Comparison of ENCODE assay signal across 8 cellular contexts in the genomic region with DNA sequence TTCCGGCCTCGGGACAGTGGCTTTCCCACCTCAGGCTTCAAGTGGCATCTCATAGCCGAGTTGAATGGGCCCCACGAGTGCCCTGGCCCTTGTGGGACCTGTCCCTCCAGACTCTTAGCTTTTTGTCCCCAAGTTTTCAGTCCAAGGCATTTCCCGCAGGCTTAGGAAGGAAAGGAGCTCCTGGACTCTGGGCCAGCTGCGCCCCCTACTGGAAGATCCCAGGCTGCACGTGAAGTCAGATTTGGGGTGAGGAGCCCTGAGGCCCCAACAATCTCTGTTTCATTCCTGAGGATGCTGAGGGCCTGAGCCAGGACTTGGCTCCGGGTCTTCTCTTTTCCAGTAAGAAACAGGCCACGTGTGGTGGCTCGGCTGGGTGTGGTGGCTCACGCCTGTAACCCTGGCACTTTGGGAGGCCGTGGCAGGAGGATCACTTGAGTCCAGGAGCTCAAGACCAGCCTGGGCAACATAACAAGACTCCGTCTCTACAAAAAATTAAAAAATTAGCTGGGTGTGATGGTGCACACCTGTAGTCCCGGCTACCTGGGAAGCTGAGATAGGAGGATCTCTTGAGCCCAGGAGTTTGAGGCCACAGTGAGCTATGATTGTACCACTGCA.
A peak's percentile ranks its signal among the peaks of the same experiment; 100 is the strongest.
DNase-seq lines count a peak whose midpoint lies in the region; ATAC-seq and TF ChIP-seq lines count a peak whose summit lies in the region.

No MANE protein-coding gene starts in this region.

- POLR2A ChIA-PET in activated CD4-positive, alpha-beta T cell treated with anti-CD3 and anti-CD28 coated beads, Interleukin-2, amount 10 ng/mL, durations not matched to agents 7 days and 5 days (lab: Charles Lee): no interaction called here

- H3K27me3 ChIP-seq in esophagus muscularis mucosa: no peaks in the 10 kb centered on the region
- no peaks in the 10 kb centered on the region for H3K27me3 ChIP-seq in thyroid gland

- H3K4me1 Mint-ChIP-seq in natural killer cell: no peaks in the 10 kb centered on the region
- no peaks in the 10 kb centered on the region for H3K4me1 Mint-ChIP-seq in natural killer cell treated with Interleukin-12 subunit alpha and Interleukin-12 subunit beta and Interleukin-15 and Interleukin-18, amount 100 ng/mL, for 72 hours (ENCODE audit: low read depth in 2 of 2)
- H3K4me1 Mint-ChIP-seq in activated CD4-positive, alpha-beta T cell treated with anti-CD3 and anti-CD28 coated beads, Interleukin-2, amount 10 ng/mL, durations not matched to agents 7 days and 5 days: no peaks in the 10 kb centered on the region

- CTCF ChIA-PET in activated CD4-positive, alpha-beta T cell treated with anti-CD3 and anti-CD28 coated beads, Interleukin-2, amount 10 ng/mL, durations not matched to agents 7 days and 5 days (lab: Charles Lee): interaction anchor here (0.6 to 1.5 kb wide), 4 partner anchors 9 to 118 kb away, joined by 3 to 5 read pairs (median 4); no protein-coding TSS in a partner anchor

- peak; percentile 29 for DNase-seq in natural killer cell
- DNase-seq in natural killer cell treated with Interleukin-12 subunit alpha and Interleukin-12 subunit beta and Interleukin-15 and Interleukin-18, amount 100 ng/mL, for 72 hours (ENCODE audit: low spot score): no peak
- DNase-seq in NCI-H1105 (lab: John Stamatoyannopoulos, UW): peak; percentile 18
- peak; percentile 59 for DNase-seq in activated CD4-positive, alpha-beta T cell treated with anti-CD3 and anti-CD28 coated beads, Interleukin-2, amount 10 ng/mL, durations not matched to agents 7 days and 5 days
- no peak for DNase-seq in esophagus muscularis mucosa (ENCODE audit: extremely low spot score)
- DNase-seq in myocyte (ENCODE audit: low read depth): peak; percentile 83
- peak; percentile 67 to 77 for DNase-seq in thyroid gland

- no peak overlapping the region for H3K27ac Mint-ChIP-seq in natural killer cell
- no peak overlapping the region for H3K27ac Mint-ChIP-seq in natural killer cell treated with Interleukin-12 subunit alpha and Interleukin-12 subunit beta and Interleukin-15 and Interleukin-18, amount 100 ng/mL, for 72 hours
- H3K27ac Mint-ChIP-seq in activated CD4-positive, alpha-beta T cell treated with anti-CD3 and anti-CD28 coated beads, Interleukin-2, amount 10 ng/mL, durations not matched to agents 7 days and 5 days: no peak overlapping the region

- no peaks in the 10 kb centered on the region for H3K36me3 Mint-ChIP-seq in natural killer cell
- H3K36me3 Mint-ChIP-seq in natural killer cell treated with Interleukin-12 subunit alpha and Interleukin-12 subunit beta and Interleukin-15 and Interleukin-18, amount 100 ng/mL, for 72 hours: no peaks in the 10 kb centered on the region
- no peaks in the 10 kb centered on the region for H3K36me3 Mint-ChIP-seq in activated CD4-positive, alpha-beta T cell treated with anti-CD3 and anti-CD28 coated beads, Interleukin-2, amount 10 ng/mL, durations not matched to agents 7 days and 5 days (ENCODE audit: low read depth)

- H3K9me3 Mint-ChIP-seq in natural killer cell: no peaks in the 10 kb centered on the region
- no peaks in the 10 kb centered on the region for H3K9me3 Mint-ChIP-seq in natural killer cell treated with Interleukin-12 subunit alpha and Interleukin-12 subunit beta and Interleukin-15 and Interleukin-18, amount 100 ng/mL, for 72 hours
- no peaks in the 10 kb centered on the region for H3K9me3 Mint-ChIP-seq in activated CD4-positive, alpha-beta T cell treated with anti-CD3 and anti-CD28 coated beads, Interleukin-2, amount 10 ng/mL, durations not matched to agents 7 days and 5 days

- no peak for TF ChIP-seq EP300 in esophagus muscularis mucosa (IDR thresholded peaks at IDR 0.05)

- peaks cover 20 to 63% (median 55%) of the 10 kb centered on the region in 4 donors for H3K4me1 ChIP-seq in esophagus muscularis mucosa
- H3K4me1 ChIP-seq in thyroid gland: peaks cover 12 to 17% of the 10 kb centered on the region in 2 donors

- TF ChIP-seq POLR2A in esophagus muscularis mucosa (IDR thresholded peaks at IDR 0.05; ENCODE audit: low read depth) (no peak), thyroid gland (IDR thresholded peaks at IDR 0.05) (no peak)

- ATAC-seq in natural killer cell (no peak), GM18907 (IDR thresholded peaks at IDR 0.05; ENCODE audit: unreplicated experiment) (no peak)
- ATAC-seq in natural killer cell treated with Interleukin-12 subunit alpha and Interleukin-12 subunit beta and Interleukin-15 and Interleukin-18, amount 100 ng/mL, for 72 hours: no peak

- H3K27me3 Mint-ChIP-seq in natural killer cell (ENCODE audit: low read depth in 2 of 2): no peaks in the 10 kb centered on the region
- H3K27me3 Mint-ChIP-seq in natural killer cell treated with Interleukin-12 subunit alpha and Interleukin-12 subunit beta and Interleukin-15 and Interleukin-18, amount 100 ng/mL, for 72 hours: peaks cover 0 to under 1% of the 10 kb centered on the region in 2 donors
- no peaks in the 10 kb centered on the region for H3K27me3 Mint-ChIP-seq in activated CD4-positive, alpha-beta T cell treated with anti-CD3 and anti-CD28 coated beads, Interleukin-2, amount 10 ng/mL, durations not matched to agents 7 days and 5 days

- peaks cover 0 to 51% (median 24%) of the 10 kb centered on the region in 4 donors for H3K36me3 ChIP-seq in esophagus muscularis mucosa
- peaks cover 0 to 4% of the 10 kb centered on the region in 2 donors for H3K36me3 ChIP-seq in thyroid gland

- intact Hi-C loops in natural killer cell (cut with micrococcal nuclease) (no loop called here), esophagus muscularis mucosa (cut with DNase I) (loop anchor here (1.0 kb wide), 1 partner anchor 105 kb away; no protein-coding TSS in a partner anchor), thyroid gland (cut with DNase I) (loop anchor here (10.0 kb wide), 1 partner anchor 182 kb away; no protein-coding TSS in a partner anchor)

- no peak overlapping the region for H3K4me3 ChIP-seq in esophagus muscularis mucosa
- H3K4me3 ChIP-seq in thyroid gland (replicated peaks in 1 of 3): no peak overlapping the region

- TF ChIP-seq CTCF in natural killer cell (IDR thresholded peaks at IDR 0.05): peak; percentile 44
- TF ChIP-seq CTCF in esophagus muscularis mucosa (IDR thresholded peaks at IDR 0.05): peak; percentile 88 to 93 (median 91)
- TF ChIP-seq CTCF in thyroid gland (IDR thresholded peaks at IDR 0.05): peak; percentile 75 to 91 (median 86)

- 57% methylated on average over 11 of the region's 14 CpGs for WGBS in esophagus muscularis mucosa
- 64 to 72% methylated on average over 14 of the region's 14 CpGs for WGBS in thyroid gland, 2 donors

- H3K4me3 Mint-ChIP-seq in natural killer cell: no peak overlapping the region
- no peak overlapping the region for H3K4me3 Mint-ChIP-seq in natural killer cell treated with Interleukin-12 subunit alpha and Interleukin-12 subunit beta and Interleukin-15 and Interleukin-18, amount 100 ng/mL, for 72 hours
- no peak overlapping the region for H3K4me3 Mint-ChIP-seq in activated CD4-positive, alpha-beta T cell treated with anti-CD3 and anti-CD28 coated beads, Interleukin-2, amount 10 ng/mL, durations not matched to agents 7 days and 5 days

- H3K9me3 ChIP-seq in esophagus muscularis mucosa: no peaks in the 10 kb centered on the region
- no peaks in the 10 kb centered on the region for H3K9me3 ChIP-seq in thyroid gland

- H3K27ac ChIP-seq in esophagus muscularis mucosa (replicated peaks in 1 of 4) (peak overlapping the region; percentile 76 to 82 (median 78)), thyroid gland (peak overlapping the region; percentile 23 to 71 (median 68))

Comparison
In these comparisons a context has a peak if more than half of its experiments do, and no peak if none do; other contexts are left out.
1. DNase-seq: peak in natural killer cell (single experiment), NCI-H1105 (single experiment), activated CD4-positive, alpha-beta T cell treated with anti-CD3 and anti-CD28 coated beads, Interleukin-2, amount 10 ng/mL, durations not matched to agents 7 days and 5 days (single experiment), myocyte (single experiment) and thyroid gland (2 of 2); none in natural killer cell treated with Interleukin-12 subunit alpha and Interleukin-12 subunit beta and Interleukin-15 and Interleukin-18, amount 100 ng/mL, for 72 hours (single experiment) and esophagus muscularis mucosa (single experiment).
2. Peak in every context shown above with its lines, with median percentiles within 50 percentile points of each other: CTCF ChIP-seq.